Comparison of ENCODE assay signal across 1 cellular context in the genomic region with DNA sequence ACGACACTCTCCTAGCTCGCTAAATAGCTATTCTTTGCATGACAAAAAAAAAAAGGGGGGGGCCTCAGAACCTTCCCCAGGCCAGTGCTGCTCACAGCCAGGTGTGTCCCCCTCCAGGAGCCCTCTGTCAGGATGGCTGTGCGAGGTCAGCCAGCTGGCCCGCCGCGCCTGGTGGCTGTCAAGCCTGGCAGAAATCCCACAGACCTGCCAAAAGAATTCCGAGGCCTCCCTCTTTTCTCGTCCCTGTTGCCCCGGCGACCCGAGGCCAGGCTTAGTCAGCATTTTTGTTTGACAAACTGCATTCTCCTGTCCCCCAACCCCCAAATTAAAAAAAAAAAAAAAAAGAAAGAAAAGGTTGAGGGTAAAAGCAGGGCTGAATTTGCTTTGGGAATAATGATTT.
TF ChIP-seq lines count a peak whose summit lies in the region.

No MANE protein-coding gene starts in this region.

TF ChIP-seq in WTC11, 78 proteins besides CTCF, POLR2A, EP300 and RAD21 (continued from another document):
- TF ChIP-seq, protein P1, sequence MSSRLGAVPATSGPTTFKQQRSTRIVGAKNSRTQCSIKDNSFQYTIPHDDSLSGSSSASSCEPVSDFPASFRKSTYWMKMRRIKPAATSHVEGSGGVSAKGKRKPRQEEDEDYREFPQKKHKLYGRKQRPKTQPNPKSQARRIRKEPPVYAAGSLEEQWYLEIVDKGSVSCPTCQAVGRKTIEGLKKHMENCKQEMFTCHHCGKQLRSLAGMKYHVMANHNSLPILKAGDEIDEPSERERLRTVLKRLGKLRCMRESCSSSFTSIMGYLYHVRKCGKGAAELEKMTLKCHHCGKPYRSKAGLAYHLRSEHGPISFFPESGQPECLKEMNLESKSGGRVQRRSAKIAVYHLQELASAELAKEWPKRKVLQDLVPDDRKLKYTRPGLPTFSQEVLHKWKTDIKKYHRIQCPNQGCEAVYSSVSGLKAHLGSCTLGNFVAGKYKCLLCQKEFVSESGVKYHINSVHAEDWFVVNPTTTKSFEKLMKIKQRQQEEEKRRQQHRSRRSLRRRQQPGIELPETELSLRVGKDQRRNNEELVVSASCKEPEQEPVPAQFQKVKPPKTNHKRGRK (CRISPR knock-in tag; IDR thresholded peaks at IDR 0.05; ENCODE audit: borderline replicate concordance), result no peak
- TF ChIP-seq, protein P2, sequence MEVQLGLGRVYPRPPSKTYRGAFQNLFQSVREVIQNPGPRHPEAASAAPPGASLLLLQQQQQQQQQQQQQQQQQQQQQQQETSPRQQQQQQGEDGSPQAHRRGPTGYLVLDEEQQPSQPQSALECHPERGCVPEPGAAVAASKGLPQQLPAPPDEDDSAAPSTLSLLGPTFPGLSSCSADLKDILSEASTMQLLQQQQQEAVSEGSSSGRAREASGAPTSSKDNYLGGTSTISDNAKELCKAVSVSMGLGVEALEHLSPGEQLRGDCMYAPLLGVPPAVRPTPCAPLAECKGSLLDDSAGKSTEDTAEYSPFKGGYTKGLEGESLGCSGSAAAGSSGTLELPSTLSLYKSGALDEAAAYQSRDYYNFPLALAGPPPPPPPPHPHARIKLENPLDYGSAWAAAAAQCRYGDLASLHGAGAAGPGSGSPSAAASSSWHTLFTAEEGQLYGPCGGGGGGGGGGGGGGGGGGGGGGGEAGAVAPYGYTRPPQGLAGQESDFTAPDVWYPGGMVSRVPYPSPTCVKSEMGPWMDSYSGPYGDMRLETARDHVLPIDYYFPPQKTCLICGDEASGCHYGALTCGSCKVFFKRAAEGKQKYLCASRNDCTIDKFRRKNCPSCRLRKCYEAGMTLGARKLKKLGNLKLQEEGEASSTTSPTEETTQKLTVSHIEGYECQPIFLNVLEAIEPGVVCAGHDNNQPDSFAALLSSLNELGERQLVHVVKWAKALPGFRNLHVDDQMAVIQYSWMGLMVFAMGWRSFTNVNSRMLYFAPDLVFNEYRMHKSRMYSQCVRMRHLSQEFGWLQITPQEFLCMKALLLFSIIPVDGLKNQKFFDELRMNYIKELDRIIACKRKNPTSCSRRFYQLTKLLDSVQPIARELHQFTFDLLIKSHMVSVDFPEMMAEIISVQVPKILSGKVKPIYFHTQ (CRISPR knock-in tag; IDR thresholded peaks at IDR 0.05), result no peak
- TF ChIP-seq, protein P3, sequence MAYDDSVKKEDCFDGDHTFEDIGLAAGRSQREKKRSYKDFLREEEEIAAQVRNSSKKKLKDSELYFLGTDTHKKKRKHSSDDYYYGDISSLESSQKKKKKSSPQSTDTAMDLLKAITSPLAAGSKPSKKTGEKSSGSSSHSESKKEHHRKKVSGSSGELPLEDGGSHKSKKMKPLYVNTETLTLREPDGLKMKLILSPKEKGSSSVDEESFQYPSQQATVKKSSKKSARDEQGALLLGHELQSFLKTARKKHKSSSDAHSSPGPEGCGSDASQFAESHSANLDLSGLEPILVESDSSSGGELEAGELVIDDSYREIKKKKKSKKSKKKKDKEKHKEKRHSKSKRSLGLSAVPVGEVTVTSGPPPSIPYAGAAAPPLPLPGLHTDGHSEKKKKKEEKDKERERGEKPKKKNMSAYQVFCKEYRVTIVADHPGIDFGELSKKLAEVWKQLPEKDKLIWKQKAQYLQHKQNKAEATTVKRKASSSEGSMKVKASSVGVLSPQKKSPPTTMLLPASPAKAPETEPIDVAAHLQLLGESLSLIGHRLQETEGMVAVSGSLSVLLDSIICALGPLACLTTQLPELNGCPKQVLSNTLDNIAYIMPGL (CRISPR knock-in tag; IDR thresholded peaks at IDR 0.05), result no peak
- TF ChIP-seq NR2C2 (CRISPR knock-in tag; IDR thresholded peaks at IDR 0.05), result no peak
- TF ChIP-seq, protein P4, sequence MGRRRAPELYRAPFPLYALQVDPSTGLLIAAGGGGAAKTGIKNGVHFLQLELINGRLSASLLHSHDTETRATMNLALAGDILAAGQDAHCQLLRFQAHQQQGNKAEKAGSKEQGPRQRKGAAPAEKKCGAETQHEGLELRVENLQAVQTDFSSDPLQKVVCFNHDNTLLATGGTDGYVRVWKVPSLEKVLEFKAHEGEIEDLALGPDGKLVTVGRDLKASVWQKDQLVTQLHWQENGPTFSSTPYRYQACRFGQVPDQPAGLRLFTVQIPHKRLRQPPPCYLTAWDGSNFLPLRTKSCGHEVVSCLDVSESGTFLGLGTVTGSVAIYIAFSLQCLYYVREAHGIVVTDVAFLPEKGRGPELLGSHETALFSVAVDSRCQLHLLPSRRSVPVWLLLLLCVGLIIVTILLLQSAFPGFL (CRISPR knock-in tag; IDR thresholded peaks at IDR 0.05; ENCODE audit: borderline replicate concordance), result no peak
